11 cellular contexts compared by ENCODE assay signal in genomic region chr19:17220207-17220758, GRCh38. TPM values are rescaled to one million over a fixed set of nuclear protein-coding genes. Genes with fewer than 3 reads are reported as not detected.
DNase-seq lines count a peak whose midpoint lies in the region; ATAC-seq and TF ChIP-seq lines count a peak whose summit lies in the region.
"Had no signal": no experiment of that assay in that cellular context is flagged by ENCODE, and none has a peak within 500 bp of the region (broad histone marks: within the 10 kb centered on the region; RNA-seq: fewer than 3 reads in every experiment).

No MANE protein-coding gene starts in this region.

- H3K9me3 ChIP-seq in PC-3 (ENCODE audit: low read length) (no peaks in the 10 kb centered on the region), testis (no peaks in the 10 kb centered on the region)

- 30 to 55% methylated on average over 7 to 14 of the region's 14 CpGs for WGBS in testis, 2 donors

- H3K36me3 ChIP-seq in PC-3 (ENCODE audit: low read depth, low read length) (no peaks in the 10 kb centered on the region), testis (ENCODE audit: low read depth, missing control alignments) (no peaks in the 10 kb centered on the region)

- no peak overlapping the region for H3K27ac ChIP-seq in PC-3 (ENCODE audit: low read length)
- peak overlapping the region; percentile 1 to 8 for H3K27ac ChIP-seq in testis
- H3K27ac ChIP-seq: SK-N-MC had no signal

- H4K20me1 ChIP-seq in PC-3 (ENCODE audit: low read length), result no peaks in the 10 kb centered on the region

- CTCF ChIA-PET in PC-3 (lab: Charles Lee), result no interaction called here

- H3K79me2 ChIP-seq in PC-3 (ENCODE audit: low read length), result peaks cover 7% of the 10 kb centered on the region

- no peak overlapping the region for H3K4me3 ChIP-seq in PC-3 (ENCODE audit: low read length)
- no peak overlapping the region for H3K4me3 ChIP-seq in fibroblast of pulmonary artery (replicated peaks; ENCODE audit: low read depth, low read length)
- no peak overlapping the region for H3K4me3 ChIP-seq in testis
- H3K4me3 ChIP-seq: SK-N-MC had no signal

- DNase-seq in left ventricle myocardium superior, result peak; percentile 48
- DNase-seq in cardiac septum (ENCODE audit: low spot score), result no peak
- DNase-seq in PC-3, result peak; percentile 47
- DNase-seq in fibroblast of pulmonary artery (ENCODE audit: low read depth), result peak; percentile 83
- DNase-seq in testis, result no peak
- DNase-seq in NCI-H2227 (lab: John Stamatoyannopoulos, UW; ENCODE audit: unreplicated experiment), result no peak
- no peak for DNase-seq in NCI-H128 (lab: John Stamatoyannopoulos, UW; ENCODE audit: unreplicated experiment)
- DNase-seq: activated naive CD8-positive, alpha-beta T cell treated with anti-CD3 and anti-CD28 coated beads, Interleukin-2, amount 10 ng/mL, durations not matched to agents 7 days and 5 days; KG1 had no signal

- H3F3A ChIP-seq in PC-3 (ENCODE audit: low read length, unreplicated experiment), result no peaks in the 10 kb centered on the region

- H3K4me1 ChIP-seq in PC-3 (ENCODE audit: insufficient read depth, low read length) (peaks cover 14% of the 10 kb centered on the region; the same call in 1 of the 2 replicates), testis (peaks cover 15% of the 10 kb centered on the region)

- BruUV-seq in PC-3 (replicated peaks; lab: Mats Ljungman, UMichigan), result no TSS peak

- no peaks in the 10 kb centered on the region for H3K9me2 ChIP-seq in PC-3 (replicated peaks; ENCODE audit: low read length)

- TF ChIP-seq CTCF in PC-3 (conservative IDR thresholded peaks at IDR 0.05; ENCODE audit: low read depth, low read length) (no peak), fibroblast of pulmonary artery (IDR thresholded peaks at IDR 0.05; ENCODE audit: low read length, missing control alignments) (no peak), testis (IDR thresholded peaks at IDR 0.05) (no peak)

- H3K9ac ChIP-seq in PC-3 (ENCODE audit: low read length), result no peak overlapping the region

- H3K27me3 ChIP-seq in PC-3 (ENCODE audit: low read length), result no peaks in the 10 kb centered on the region
- no peaks in the 10 kb centered on the region for H3K27me3 ChIP-seq in testis

- no peak for TF ChIP-seq POLR2A in testis (IDR thresholded peaks at IDR 0.05)

- POLR2A ChIA-PET in PC-3 (lab: Charles Lee; ENCODE audit: unreplicated experiment), result no interaction called here

- intact Hi-C loops in left ventricle myocardium superior (cut with micrococcal nuclease), result no loop called here
- intact Hi-C loops in cardiac septum (cut with DNase I), result no loop called here
- intact Hi-C loops in PC-3 (cut with micrococcal nuclease), result no loop called here
- intact Hi-C loops in testis (cut with DNase I; ENCODE audit: low total_unique reads), result no loop called here

- ATAC-seq in left ventricle myocardium superior, result peak; percentile 6
- peak; percentile 44 for ATAC-seq in PC-3
- no peak for ATAC-seq in HG02763 (IDR thresholded peaks at IDR 0.05; ENCODE audit: unreplicated experiment)

- no peak overlapping the region for H2AFZ ChIP-seq in PC-3 (ENCODE audit: low read length)

- H3K4me2 ChIP-seq in PC-3 (ENCODE audit: low read length), result no peak overlapping the region

RNA-seq across cellular contexts. Expression of gene USE1, which starts 5.1 kb away (rescaled TPM):
- total RNA-seq in left ventricle myocardium superior (27.4 TPM), cardiac septum (29.1 TPM), PC-3 (2014; rRNA removed) (32.5 and 41.5 TPM in 2 replicates), testis (10 to 100 TPM; 15.8 to 23.8 TPM)
- 33.3 TPM for polyA plus RNA-seq in testis (ENCODE audit: insufficient read depth, low read depth, low replicate concordance)

RNA-seq across cellular contexts. Expression of gene OCEL1, which starts 5.7 kb away (rescaled TPM):
- total RNA-seq in left ventricle myocardium superior, result 28.0 TPM
- total RNA-seq in cardiac septum, result 18.8 TPM
- total RNA-seq in PC-3 (2014; rRNA removed), result 5.6 and 9.4 TPM in 2 replicates
- total RNA-seq in testis, result 10 to 100 TPM in 1 of 2 donors, 1 to 10 TPM in 1; 6.6 to 13.9 TPM
- 17.5 TPM for polyA plus RNA-seq in testis (ENCODE audit: insufficient read depth, low read depth, low replicate concordance)

RNA-seq across cellular contexts. Expression of gene NR2F6, which starts 25.4 kb away (rescaled TPM):
- total RNA-seq in left ventricle myocardium superior, result 82.4 TPM
- 50.5 TPM for total RNA-seq in cardiac septum
- 134 and 159 TPM in 2 replicates for total RNA-seq in PC-3 (2014; rRNA removed)
- total RNA-seq in testis, result 10 to 100 TPM; 63.1 to 71.8 TPM
- 20.4 TPM for polyA plus RNA-seq in testis (ENCODE audit: insufficient read depth, low read depth, low replicate concordance)

RNA-seq across cellular contexts. Expression of gene USHBP1, which starts 44.3 kb away (rescaled TPM):
- total RNA-seq in left ventricle myocardium superior (9.3 TPM), cardiac septum (4.7 TPM), PC-3 (2014; rRNA removed) (not detected in 2 replicates), testis (1 to 10 TPM; 2.0 to 5.6 TPM)
- 2.6 TPM for polyA plus RNA-seq in testis (ENCODE audit: insufficient read depth, low read depth, low replicate concordance)
- total RNA-seq: activated naive CD8-positive, alpha-beta T cell treated with anti-CD3 and anti-CD28 coated beads, Interleukin-2, amount 10 ng/mL, durations not matched to agents 7 days and 5 days had no signal

RNA-seq across cellular contexts. Expression of gene BABAM1, which starts 47.0 kb away (rescaled TPM):
- total RNA-seq in left ventricle myocardium superior (82.0 TPM), cardiac septum (70.5 TPM), PC-3 (2014; rRNA removed) (196 and 214 TPM in 2 replicates), testis (10 to 100 TPM; 93.2 to 95.4 TPM)
- polyA plus RNA-seq in testis (ENCODE audit: insufficient read depth, low read depth, low replicate concordance), result 110 TPM

Comparison
In these comparisons a context has a peak if more than half of its experiments do, and no peak if none do; other contexts are left out.
1. DNase-seq: peak in left ventricle myocardium superior (single experiment), PC-3 (single experiment) and fibroblast of pulmonary artery (single experiment); none in cardiac septum (single experiment), testis (single experiment), NCI-H2227 (single experiment) and NCI-H128 (single experiment).